In genomic region chr1:194618101-194618500, GRCh38 we compare ENCODE assay signal across 17 cellular contexts.
A peak's percentile ranks its signal among the peaks of the same experiment; 100 is the strongest.
DNase-seq lines count a peak whose midpoint lies in the region; TF ChIP-seq lines count a peak whose summit lies in the region.
"Had no signal": no experiment of that assay in that cellular context is flagged by ENCODE, and none has a peak within 500 bp of the region (broad histone marks: within the 10 kb centered on the region; RNA-seq: fewer than 3 reads in every experiment).

No MANE protein-coding gene starts in this region.

- H3K36me3 ChIP-seq in SU-DHL-6 (ENCODE audit: low read length) (no peaks in the 10 kb centered on the region), MG63 (no peaks in the 10 kb centered on the region)
- H3K36me3 ChIP-seq: BLaER1 treated with 17β-estradiol and CSF1 and Interleukin-3, amounts not matched to agents 10 nM and 100 nM had no signal

- TF ChIP-seq CTCF in SU-DHL-6 (IDR thresholded peaks at IDR 0.05; ENCODE audit: insufficient read depth, low read length, poor library complexity, severe bottlenecking): no peak

- no peaks in the 10 kb centered on the region for H3K27me3 ChIP-seq in SU-DHL-6 (ENCODE audit: low read length)
- no peaks in the 10 kb centered on the region for H3K27me3 ChIP-seq in MG63
- H3K27me3 ChIP-seq: BLaER1 treated with 17β-estradiol and CSF1 and Interleukin-3, amounts not matched to agents 10 nM and 100 nM had no signal

- no peak overlapping the region for H3K9ac ChIP-seq in SU-DHL-6 (ENCODE audit: low read length)
- H3K9ac ChIP-seq: BLaER1 treated with 17β-estradiol and CSF1 and Interleukin-3, amounts not matched to agents 10 nM and 100 nM had no signal

- in situ Hi-C loops in Caki2 (cut with HindIII; ENCODE audit: low pct_unique_long_range_greater_than_20kb, low sequenced_read_pairs): no loop called here

- H2AFZ ChIP-seq in SU-DHL-6 (ENCODE audit: low read depth, low read length, severe bottlenecking): peak overlapping the region; percentile 48

- H3K9me2 ChIP-seq in SU-DHL-6 (replicated peaks; ENCODE audit: insufficient read depth, low read length): no peaks in the 10 kb centered on the region

- H4K20me1 ChIP-seq in SU-DHL-6 (ENCODE audit: low read depth, low read length): no peaks in the 10 kb centered on the region
- H4K20me1 ChIP-seq: BLaER1 treated with 17β-estradiol and CSF1 and Interleukin-3, amounts not matched to agents 10 nM and 100 nM had no signal

- peak; percentile 53 for DNase-seq in Caki2 (ENCODE audit: low read depth)
- DNase-seq in kidney tubule cell (ENCODE audit: low spot score): peak; percentile 20
- no peak for DNase-seq in NCI-H2107 (lab: John Stamatoyannopoulos, UW)
- no peak for DNase-seq in SKM-1 (lab: John Stamatoyannopoulos, UW; ENCODE audit: unreplicated experiment)
- no peak for DNase-seq in MG63
- no peak for DNase-seq in islet precursor cell
- DNase-seq: 8988T; CD8-positive, alpha-beta T cell; DMS 273 treated with DMSO at 0.1 percent for 48 hours; DMS53; DND-41; EL; GOT3; H7 had no signal

- no peaks in the 10 kb centered on the region for H3F3A ChIP-seq in SU-DHL-6 (ENCODE audit: insufficient read depth)

- H3K4me2 ChIP-seq in SU-DHL-6 (ENCODE audit: low read depth, low read length, poor library complexity, severe bottlenecking): no peak overlapping the region
- H3K4me2 ChIP-seq: BLaER1 treated with 17β-estradiol and CSF1 and Interleukin-3, amounts not matched to agents 10 nM and 100 nM had no signal

- no peak overlapping the region for H3K4me3 ChIP-seq in SU-DHL-6 (ENCODE audit: insufficient read depth, low read length, poor library complexity, severe bottlenecking)
- H3K4me3 ChIP-seq in MG63: no peak overlapping the region
- H3K4me3 ChIP-seq: BLaER1 treated with 17β-estradiol and CSF1 and Interleukin-3, amounts not matched to agents 10 nM and 100 nM; GM12878 had no signal

- H3K9me3 ChIP-seq in SU-DHL-6 (ENCODE audit: insufficient read depth, low read length) (no peaks in the 10 kb centered on the region; the same call in 1 of the 2 replicates), MG63 (no peaks in the 10 kb centered on the region)

- no peak overlapping the region for H3K27ac ChIP-seq in SU-DHL-6 (ENCODE audit: low read depth, low read length)
- H3K27ac ChIP-seq: BLaER1 treated with 17β-estradiol and CSF1 and Interleukin-3, amounts not matched to agents 10 nM and 100 nM had no signal

- no peaks in the 10 kb centered on the region for H3K79me2 ChIP-seq in SU-DHL-6 (ENCODE audit: insufficient read depth, low read length)

Comparison
In these comparisons a context has a peak if more than half of its experiments do, and no peak if none do; other contexts are left out.
1. DNase-seq: peak in Caki2 (single experiment) and kidney tubule cell (single experiment); none in NCI-H2107 (single experiment), SKM-1 (single experiment), MG63 (single experiment) and islet precursor cell (single experiment).